In the genomic region with DNA sequence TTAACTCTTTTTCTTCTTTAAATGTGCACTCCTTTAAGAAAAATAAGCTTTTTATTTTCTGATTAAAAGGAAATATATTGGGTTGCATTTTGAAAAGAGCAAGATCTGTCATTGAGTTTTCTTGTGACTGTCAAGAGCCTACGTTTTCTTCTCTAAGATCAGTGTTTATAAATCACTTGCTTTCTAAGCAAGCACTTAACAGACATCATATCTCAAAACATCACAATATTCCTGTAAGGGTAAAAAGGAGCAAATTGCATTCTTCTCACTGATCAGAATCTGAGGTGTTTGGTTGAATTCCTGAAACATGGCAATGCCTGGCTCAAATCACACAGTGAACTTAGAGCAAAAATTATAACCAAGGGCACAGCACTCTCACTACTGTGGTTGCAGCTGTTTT, we compare ENCODE assay signal across 8 cellular contexts.
"Had no signal": no experiment of that assay in that cellular context is flagged by ENCODE, and none has a peak within 500 bp of the region (broad histone marks: within the 10 kb centered on the region; RNA-seq: fewer than 3 reads in every experiment).

No MANE protein-coding gene starts in this region.

- H3K9ac ChIP-seq: GM23248 had no signal

- H2AFZ ChIP-seq: GM23248, GM23338 had no signal

- H3K4me2 ChIP-seq: GM23338 had no signal

- DNase-seq: GM23248, GOT3, H7, H9, HCEC 1CT, HFFc6 had no signal

- H3K36me3 ChIP-seq: HAP-1 had no signal

- H3K27ac ChIP-seq: GM23248 had no signal

- H3K4me3 ChIP-seq: GM23248, GM23338, HAP-1 had no signal
